Comparison of ENCODE assay signal across 10 cellular contexts in genomic region chr6:134117409-134117808, GRCh38.
A peak's percentile ranks its signal among the peaks of the same experiment; 100 is the strongest.
DNase-seq lines count a peak whose midpoint lies in the region; ATAC-seq and FAIRE-seq lines count a peak whose summit lies in the region.
"Had no signal": no experiment of that assay in that cellular context is flagged by ENCODE, and none has a peak within 500 bp of the region (broad histone marks: within the 10 kb centered on the region; RNA-seq: fewer than 3 reads in every experiment).

No MANE protein-coding gene starts in this region.

- ATAC-seq in stimulated activated effector memory CD8-positive, alpha-beta T cell treated with anti-CD3 and anti-CD28 coated beads, Interleukin-12 subunit alpha, Interleukin-12 subunit beta, amount 100 ng/mL, for 72 hours = peak; percentile 67

- no peak overlapping the region for H3K4me3 Mint-ChIP-seq in stimulated activated effector memory CD8-positive, alpha-beta T cell treated with anti-CD3 and anti-CD28 coated beads, Interleukin-12 subunit alpha, Interleukin-12 subunit beta, amount 100 ng/mL, for 72 hours

- DNase-seq in SIG-M5 treated with dmso at 0.1 percent for 504 hours (lab: John Stamatoyannopoulos, UW; ENCODE audit: unreplicated experiment) (peak; percentile 27), SIG-M5 (lab: John Stamatoyannopoulos, UW) (no peak), NCI-H2171 (lab: John Stamatoyannopoulos, UW) (peak; percentile 64), RCC 7860 (ENCODE audit: low spot score) (no peak), dedifferentiated amniotic fluid mesenchymal stem cell (ENCODE audit: extremely low spot score) (no peak), NCI-H1105 (lab: John Stamatoyannopoulos, UW) (no peak)
- DNase-seq in stimulated activated effector memory CD8-positive, alpha-beta T cell treated with anti-CD3 and anti-CD28 coated beads, Interleukin-12 subunit alpha, Interleukin-12 subunit beta, amount 100 ng/mL, for 72 hours (ENCODE audit: low spot score in 2 of 2) = no peak
- DNase-seq: effector memory CD4-positive, alpha-beta T cell had no signal

- no peaks in the 10 kb centered on the region for H3K36me3 Mint-ChIP-seq in stimulated activated effector memory CD8-positive, alpha-beta T cell treated with anti-CD3 and anti-CD28 coated beads, Interleukin-12 subunit alpha, Interleukin-12 subunit beta, amount 100 ng/mL, for 72 hours

- peaks cover 5% of the 10 kb centered on the region for H3K4me1 Mint-ChIP-seq in stimulated activated effector memory CD8-positive, alpha-beta T cell treated with anti-CD3 and anti-CD28 coated beads, Interleukin-12 subunit alpha, Interleukin-12 subunit beta, amount 100 ng/mL, for 72 hours

- peak; percentile 29 for FAIRE-seq in endometrium (lab: Jason Lieb, UNC)
- FAIRE-seq in RCC 7860 (lab: Jason Lieb, UNC) = no peak
- FAIRE-seq: keratinocyte had no signal

- no peaks in the 10 kb centered on the region for H3K9me3 Mint-ChIP-seq in stimulated activated effector memory CD8-positive, alpha-beta T cell treated with anti-CD3 and anti-CD28 coated beads, Interleukin-12 subunit alpha, Interleukin-12 subunit beta, amount 100 ng/mL, for 72 hours

- H3K27ac Mint-ChIP-seq in stimulated activated effector memory CD8-positive, alpha-beta T cell treated with anti-CD3 and anti-CD28 coated beads, Interleukin-12 subunit alpha, Interleukin-12 subunit beta, amount 100 ng/mL, for 72 hours = no peak overlapping the region

Comparison
In these comparisons a context has a peak if more than half of its experiments do, and no peak if none do; other contexts are left out.
1. DNase-seq: peak in SIG-M5 treated with dmso at 0.1 percent for 504 hours (single experiment) and NCI-H2171 (single experiment); none in SIG-M5 (single experiment), stimulated activated effector memory CD8-positive, alpha-beta T cell treated with anti-CD3 and anti-CD28 coated beads, Interleukin-12 subunit alpha, Interleukin-12 subunit beta, amount 100 ng/mL, for 72 hours (0 of 2), RCC 7860 (single experiment), dedifferentiated amniotic fluid mesenchymal stem cell (single experiment) and NCI-H1105 (single experiment).